Comparison of ENCODE assay signal across 9 cellular contexts in genomic region chr6:63805808-63806572, GRCh38.
A peak's percentile ranks its signal among the peaks of the same experiment; 100 is the strongest.
DNase-seq lines count a peak whose midpoint lies in the region; ATAC-seq and TF ChIP-seq lines count a peak whose summit lies in the region.
"Had no signal": no experiment of that assay in that cellular context is flagged by ENCODE, and none has a peak within 500 bp of the region (broad histone marks: within the 10 kb centered on the region; RNA-seq: fewer than 3 reads in every experiment).

No MANE protein-coding gene starts in this region.

- DNase-seq in DMS153 treated with DMSO at 0.1 percent for 48 hours (lab: John Stamatoyannopoulos, UW; ENCODE audit: unreplicated experiment) (peak; percentile 5), NOMO-1 treated with DMSO at 0.1 percent for 48 hours (lab: John Stamatoyannopoulos, UW; ENCODE audit: unreplicated experiment) (peak; percentile 89), endothelial cell (ENCODE audit: low spot score) (no peak), erythroblast (lab: John Stamatoyannopoulos, UW) (no peak), NCI-H1436 treated with DMSO at 0.1 percent for 48 hours (lab: John Stamatoyannopoulos, UW) (no peak), NCI-H2227 (lab: John Stamatoyannopoulos, UW; ENCODE audit: unreplicated experiment) (no peak)

- H3K9me3 ChIP-seq in neutrophil = no peaks in the 10 kb centered on the region

- no peaks in the 10 kb centered on the region for H3K9me3 Mint-ChIP-seq in endothelial cell (ENCODE audit: unreplicated experiment)
- H3K9me3 Mint-ChIP-seq in activated T-helper 17 cell treated with anti-CD3 and anti-CD28 coated beads, Interleukin-2, amount 50 U/mL, for 72 hours = no peaks in the 10 kb centered on the region
- H3K9me3 Mint-ChIP-seq: activated T-helper 2 cell treated with anti-CD3 and anti-CD28 coated beads, Interferon-gamma antibody, Interleukin-2, Interleukin-4, amounts not matched to agents 10 μg/mL and 5 μg/mL and 100 μg/mL, durations not matched to agents 14 hours and 24 hours and 36 hours had no signal

- peak overlapping the region; percentile 70 for H3K4me3 ChIP-seq in neutrophil (ENCODE audit: low read depth in 1 of 2, low read length in 1 of 2)

- H3K4me1 ChIP-seq in neutrophil (ENCODE audit: control insufficient read depth in 1 of 2, insufficient read depth in 1 of 2, low read depth in 1 of 2, low read length in 1 of 2) = peaks cover 51 to 54% of the 10 kb centered on the region in 2 experiments

- peaks cover 21% of the 10 kb centered on the region for H3K4me1 Mint-ChIP-seq in endothelial cell (ENCODE audit: unreplicated experiment)
- no peaks in the 10 kb centered on the region for H3K4me1 Mint-ChIP-seq in activated T-helper 17 cell treated with anti-CD3 and anti-CD28 coated beads, Interleukin-2, amount 50 U/mL, for 72 hours

- TF ChIP-seq CTCF in endothelial cell (IDR thresholded peaks at IDR 0.05; ENCODE audit: unreplicated experiment) (no peak), neutrophil (IDR thresholded peaks at IDR 0.05) (no peak)

- no peak for TF ChIP-seq POLR2A in erythroblast (IDR thresholded peaks at IDR 0.05; ENCODE audit: low read length)

- peak overlapping the region; percentile 80 for H3K27ac Mint-ChIP-seq in endothelial cell (ENCODE audit: unreplicated experiment)
- H3K27ac Mint-ChIP-seq in activated T-helper 17 cell treated with anti-CD3 and anti-CD28 coated beads, Interleukin-2, amount 50 U/mL, for 72 hours = no peak overlapping the region
- H3K27ac Mint-ChIP-seq: activated T-helper 2 cell treated with anti-CD3 and anti-CD28 coated beads, Interferon-gamma antibody, Interleukin-2, Interleukin-4, amounts not matched to agents 10 μg/mL and 5 μg/mL and 100 μg/mL, durations not matched to agents 14 hours and 24 hours and 36 hours had no signal

- H3K36me3 ChIP-seq in neutrophil = no peaks in the 10 kb centered on the region

- no peak overlapping the region for H3K4me3 Mint-ChIP-seq in endothelial cell (ENCODE audit: unreplicated experiment)
- H3K4me3 Mint-ChIP-seq in activated T-helper 17 cell treated with anti-CD3 and anti-CD28 coated beads, Interleukin-2, amount 50 U/mL, for 72 hours = no peak overlapping the region

- no peak for ATAC-seq in activated T-helper 17 cell treated with anti-CD3 and anti-CD28 coated beads, Interleukin-2, amount 50 U/mL, for 72 hours (replicated peaks)

- no peaks in the 10 kb centered on the region for H3K27me3 ChIP-seq in neutrophil

- no peaks in the 10 kb centered on the region for H3K36me3 Mint-ChIP-seq in endothelial cell (ENCODE audit: low read depth, unreplicated experiment)
- no peaks in the 10 kb centered on the region for H3K36me3 Mint-ChIP-seq in activated T-helper 17 cell treated with anti-CD3 and anti-CD28 coated beads, Interleukin-2, amount 50 U/mL, for 72 hours (ENCODE audit: low read depth)

- peak overlapping the region; percentile 97 for H3K27ac ChIP-seq in neutrophil

- no peaks in the 10 kb centered on the region for H3K27me3 Mint-ChIP-seq in endothelial cell (ENCODE audit: unreplicated experiment)
- peaks cover 3% of the 10 kb centered on the region for H3K27me3 Mint-ChIP-seq in activated T-helper 17 cell treated with anti-CD3 and anti-CD28 coated beads, Interleukin-2, amount 50 U/mL, for 72 hours

Comparison
In these comparisons a context has a peak if more than half of its experiments do, and no peak if none do; other contexts are left out.
1. DNase-seq: peak in DMS153 treated with DMSO at 0.1 percent for 48 hours (single experiment) and NOMO-1 treated with DMSO at 0.1 percent for 48 hours (single experiment); none in endothelial cell (single experiment), erythroblast (0 of 2), NCI-H1436 treated with DMSO at 0.1 percent for 48 hours (single experiment) and NCI-H2227 (single experiment).